12 cellular contexts compared by ENCODE assay signal in the genomic region with DNA sequence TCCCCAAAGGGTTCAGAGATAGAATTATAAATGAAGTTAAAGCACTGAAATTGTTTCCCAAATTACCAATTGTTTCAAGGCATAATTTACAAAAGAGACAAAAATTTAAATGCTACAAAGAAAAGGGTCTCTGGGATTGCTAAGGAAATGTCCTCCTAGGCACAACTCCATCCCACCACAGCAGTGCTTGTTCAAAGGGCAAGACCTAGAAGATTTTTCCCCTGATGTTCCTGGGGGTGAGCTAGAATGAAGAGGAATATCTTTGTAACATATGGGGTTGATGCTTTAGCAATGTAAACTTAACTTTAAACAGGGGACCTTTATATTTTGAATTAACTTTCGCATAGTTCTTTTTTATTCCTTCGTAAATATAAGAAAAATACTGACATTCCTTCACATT. TPM values are rescaled to one million over a fixed set of nuclear protein-coding genes. Genes with fewer than 3 reads are reported as not detected.
DNase-seq lines count a peak whose midpoint lies in the region; TF ChIP-seq lines count a peak whose summit lies in the region.
"Had no signal": no experiment of that assay in that cellular context is flagged by ENCODE, and none has a peak within 500 bp of the region (broad histone marks: within the 10 kb centered on the region; RNA-seq: fewer than 3 reads in every experiment).

No MANE protein-coding gene starts in this region.

- H3K4me3 ChIP-seq in Peyer's patch: peak overlapping the region; percentile 11 to 50 (median 40)
- no peak overlapping the region for H3K4me3 ChIP-seq in hepatocyte
- peak overlapping the region; percentile 90 for H3K4me3 ChIP-seq in thymus (ENCODE audit: low read length)
- H3K4me3 ChIP-seq in neural progenitor cell: no peak overlapping the region

- H3K4me1 ChIP-seq in Peyer's patch: peaks cover 0 to 10% (median 2%) of the 10 kb centered on the region in 4 donors
- no peaks in the 10 kb centered on the region for H3K4me1 ChIP-seq in hepatocyte (ENCODE audit: insufficient read depth)
- H3K4me1 ChIP-seq in thymus (ENCODE audit: control insufficient read depth, insufficient read depth, low read length): peaks cover 40% of the 10 kb centered on the region
- no peaks in the 10 kb centered on the region for H3K4me1 ChIP-seq in neural progenitor cell
- H3K4me1 ChIP-seq: sigmoid colon had no signal

- TF ChIP-seq CTCF in Peyer's patch (IDR thresholded peaks at IDR 0.05): no peak
- no peak for TF ChIP-seq CTCF in hepatocyte (IDR thresholded peaks at IDR 0.05; ENCODE audit: poor library complexity)
- TF ChIP-seq CTCF in neural progenitor cell (IDR thresholded peaks at IDR 0.05): no peak

- no peaks in the 10 kb centered on the region for H3K9me3 Mint-ChIP-seq in activated naive CD4-positive, alpha-beta T cell treated with anti-CD3 and anti-CD28 coated beads, Interleukin-2, amount 50 U/mL, for 24 hours
- H3K9me3 Mint-ChIP-seq in neural progenitor cell: no peaks in the 10 kb centered on the region

- 97% methylated on average over 2 of the region's 2 CpGs for WGBS in hepatocyte (ENCODE audit: low lambda C conversion rate, missing lambda C conversion rate)
- 31% methylated on average over 2 of the region's 2 CpGs for WGBS in thymus

- H4K20me1 ChIP-seq in hepatocyte (ENCODE audit: insufficient read depth, poor library complexity, severe bottlenecking) (no peaks in the 10 kb centered on the region), neural progenitor cell (ENCODE audit: low read depth) (no peaks in the 10 kb centered on the region)

- peak overlapping the region; percentile 55 to 86 (median 74) for H3K27ac ChIP-seq in Peyer's patch
- no peak overlapping the region for H3K27ac ChIP-seq in hepatocyte
- peak overlapping the region; percentile 87 for H3K27ac ChIP-seq in thymus (ENCODE audit: low read depth)
- H3K27ac ChIP-seq in neural progenitor cell: no peak overlapping the region

- H3K9me2 ChIP-seq in hepatocyte (replicated peaks; ENCODE audit: insufficient read depth): no peaks in the 10 kb centered on the region

- no peaks in the 10 kb centered on the region for H3F3A ChIP-seq in neural progenitor cell (ENCODE audit: low read depth)

- H3K4me2 ChIP-seq in hepatocyte (peak overlapping the region; percentile 37), neural progenitor cell (no peak overlapping the region)

- H3K36me3 Mint-ChIP-seq in activated naive CD4-positive, alpha-beta T cell treated with anti-CD3 and anti-CD28 coated beads, Interleukin-2, amount 50 U/mL, for 24 hours: peaks cover 12% of the 10 kb centered on the region
- no peaks in the 10 kb centered on the region for H3K36me3 Mint-ChIP-seq in neural progenitor cell

- H3K4me3 Mint-ChIP-seq in activated naive CD4-positive, alpha-beta T cell treated with anti-CD3 and anti-CD28 coated beads, Interleukin-2, amount 50 U/mL, for 24 hours: peak overlapping the region; percentile 99
- H3K4me3 Mint-ChIP-seq in neural progenitor cell: no peak overlapping the region

- H3K27ac Mint-ChIP-seq in activated naive CD4-positive, alpha-beta T cell treated with anti-CD3 and anti-CD28 coated beads, Interleukin-2, amount 50 U/mL, for 24 hours: peak overlapping the region; percentile 86
- no peak overlapping the region for H3K27ac Mint-ChIP-seq in neural progenitor cell

- no peaks in the 10 kb centered on the region for H3K27me3 ChIP-seq in Peyer's patch
- H3K27me3 ChIP-seq in hepatocyte: no peaks in the 10 kb centered on the region
- H3K27me3 ChIP-seq in thymus (ENCODE audit: control insufficient read depth, insufficient read depth): no peaks in the 10 kb centered on the region
- H3K27me3 ChIP-seq in neural progenitor cell: no peaks in the 10 kb centered on the region
- H3K27me3 ChIP-seq: sigmoid colon had no signal

- H3K9me3 ChIP-seq in Peyer's patch (no peaks in the 10 kb centered on the region), hepatocyte (ENCODE audit: low read depth) (no peaks in the 10 kb centered on the region), thymus (ENCODE audit: control insufficient read depth) (no peaks in the 10 kb centered on the region), neural progenitor cell (ENCODE audit: low read depth) (no peaks in the 10 kb centered on the region)
- H3K9me3 ChIP-seq: sigmoid colon had no signal

- H2AFZ ChIP-seq in hepatocyte: no peak overlapping the region
- H2AFZ ChIP-seq in neural progenitor cell (replicated peaks): no peak overlapping the region

- no peak for DNase-seq in activated naive CD4-positive, alpha-beta T cell (lab: John Stamatoyannopoulos, UW)
- DNase-seq in Peyer's patch (no peak), hepatocyte (ENCODE audit: low spot score) (no peak), A172 (ENCODE audit: low spot score) (no peak), neural progenitor cell (ENCODE audit: low spot score) (no peak), 8988T (no peak)
- DNase-seq: cerebellar nuclear complex, foreskin melanocyte, left ventricle myocardium superior, sigmoid colon had no signal

- H3K36me3 ChIP-seq in Peyer's patch: no peaks in the 10 kb centered on the region
- no peaks in the 10 kb centered on the region for H3K36me3 ChIP-seq in hepatocyte (replicated peaks; ENCODE audit: insufficient read depth, low read depth)
- H3K36me3 ChIP-seq in thymus (ENCODE audit: control insufficient read depth, insufficient read depth): no peaks in the 10 kb centered on the region
- H3K36me3 ChIP-seq in neural progenitor cell: no peaks in the 10 kb centered on the region
- H3K36me3 ChIP-seq: sigmoid colon had no signal

- TF ChIP-seq POLR2A in Peyer's patch (IDR thresholded peaks at IDR 0.05): no peak

- H3K27me3 Mint-ChIP-seq in activated naive CD4-positive, alpha-beta T cell treated with anti-CD3 and anti-CD28 coated beads, Interleukin-2, amount 50 U/mL, for 24 hours: no peaks in the 10 kb centered on the region
- H3K27me3 Mint-ChIP-seq in neural progenitor cell (ENCODE audit: insufficient read depth, low read depth): peaks cover 3% of the 10 kb centered on the region

- H3K4me1 Mint-ChIP-seq in activated naive CD4-positive, alpha-beta T cell treated with anti-CD3 and anti-CD28 coated beads, Interleukin-2, amount 50 U/mL, for 24 hours: peaks cover 71% of the 10 kb centered on the region
- no peaks in the 10 kb centered on the region for H3K4me1 Mint-ChIP-seq in neural progenitor cell

- no peak overlapping the region for H3K9ac ChIP-seq in neural progenitor cell

- no peaks in the 10 kb centered on the region for H3K79me2 ChIP-seq in hepatocyte
- H3K79me2 ChIP-seq in neural progenitor cell (ENCODE audit: low read depth): no peaks in the 10 kb centered on the region

RNA-seq across cellular contexts. Expression of a gene that starts 1.6 kb away (rescaled TPM):
- 100 to 1,000 TPM in 1 of 4 donors, 10 to 100 TPM in 3; 11.1 to 167 (median 19.2) TPM for total RNA-seq in Peyer's patch
- 30.6 and 31.5 TPM in 2 replicates for total RNA-seq in hepatocyte
- 17.7 and 18.9 TPM in 2 replicates for polyA plus RNA-seq in hepatocyte
- 181 TPM for polyA plus RNA-seq in thymus
- 13.3 and 13.5 TPM in 2 replicates for total RNA-seq in A172 (2014; rRNA removed; shearing (Covaris generic))
- total RNA-seq in neural progenitor cell (ENCODE audit: low replicate concordance): 0.34 and 2.2 TPM in 2 replicates

RNA-seq across cellular contexts. Expression of a gene that starts 31.3 kb away (rescaled TPM):
- total RNA-seq in Peyer's patch: under 1 TPM in 1 of 4 donors, not detected in 3; 0.40 TPM
- total RNA-seq in hepatocyte: 0.68 TPM in 1 of 2 replicates, not detected in the other
- 0.21 TPM in 1 of 2 replicates, not detected in the other for polyA plus RNA-seq in hepatocyte
- polyA plus RNA-seq in thymus: 0.46 TPM
- total RNA-seq in A172 (2014; rRNA removed; shearing (Covaris generic)): 0.22 and 0.29 TPM in 2 replicates
- not detected in 2 replicates for total RNA-seq in neural progenitor cell (ENCODE audit: low replicate concordance)
- total RNA-seq: sigmoid colon had no signal
- polyA plus RNA-seq: sigmoid colon had no signal

Comparison
In these comparisons a context has a peak if more than half of its experiments do, and no peak if none do; other contexts are left out.
1. H3K27ac ChIP-seq: peak in Peyer's patch (4 of 4) and thymus (single experiment); none in hepatocyte (single experiment) and neural progenitor cell (single experiment).
2. H3K4me3 ChIP-seq: peak in Peyer's patch (4 of 4) and thymus (single experiment); none in hepatocyte (single experiment) and neural progenitor cell (single experiment).